Comparison of ENCODE assay signal across 1 cellular context in the genomic region with DNA sequence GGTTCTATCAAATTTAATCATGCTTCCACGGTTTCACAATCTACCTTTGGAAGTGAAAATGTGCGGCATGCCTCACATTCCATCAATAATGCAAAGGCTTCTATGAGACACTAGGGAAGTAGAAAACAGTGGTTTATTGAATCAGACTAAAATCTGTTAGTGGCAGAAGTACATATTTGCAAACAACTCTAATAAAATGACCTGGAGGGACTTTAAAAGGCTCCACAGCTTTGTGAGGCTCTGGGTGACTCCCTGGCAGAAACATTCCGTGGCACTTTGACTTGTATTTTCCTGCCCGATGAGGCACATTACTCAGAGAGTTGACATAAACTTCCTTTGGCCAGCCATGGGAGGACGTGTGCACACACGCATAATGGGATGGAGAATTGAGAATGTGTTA.
TF ChIP-seq lines count a peak whose summit lies in the region.

No MANE protein-coding gene starts in this region.

TF ChIP-seq in endothelial cell of umbilical vein, 7 proteins besides CTCF, POLR2A, EP300 and RAD21:
- TF ChIP-seq GATA2 (IDR thresholded peaks at IDR 0.05; ENCODE audit: insufficient read depth, insufficient read length, low read depth, low read length) (no peak), EZH2 (IDR thresholded peaks at IDR 0.05; ENCODE audit: borderline replicate concordance, low read depth, low read length, severe bottlenecking) (no peak), FOS (IDR thresholded peaks at IDR 0.05; ENCODE audit: borderline replicate concordance, insufficient read depth, low read length) (no peak), MYC (IDR thresholded peaks at IDR 0.05; ENCODE audit: low read depth, low read length) (no peak), JUN (IDR thresholded peaks at IDR 0.05; ENCODE audit: borderline replicate concordance, insufficient read depth, insufficient read length, low read depth) (no peak), POLR2AphosphoS5 (IDR thresholded peaks at IDR 0.05; ENCODE audit: insufficient read depth, low read depth, low read length) (no peak)
- TF ChIP-seq, protein P1, sequence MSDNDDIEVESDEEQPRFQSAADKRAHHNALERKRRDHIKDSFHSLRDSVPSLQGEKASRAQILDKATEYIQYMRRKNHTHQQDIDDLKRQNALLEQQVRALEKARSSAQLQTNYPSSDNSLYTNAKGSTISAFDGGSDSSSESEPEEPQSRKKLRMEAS (IDR thresholded peaks at IDR 0.05; ENCODE audit: insufficient read depth, insufficient read length), result no peak
